ENCODE assay signal across 21 cellular contexts in the genomic region with DNA sequence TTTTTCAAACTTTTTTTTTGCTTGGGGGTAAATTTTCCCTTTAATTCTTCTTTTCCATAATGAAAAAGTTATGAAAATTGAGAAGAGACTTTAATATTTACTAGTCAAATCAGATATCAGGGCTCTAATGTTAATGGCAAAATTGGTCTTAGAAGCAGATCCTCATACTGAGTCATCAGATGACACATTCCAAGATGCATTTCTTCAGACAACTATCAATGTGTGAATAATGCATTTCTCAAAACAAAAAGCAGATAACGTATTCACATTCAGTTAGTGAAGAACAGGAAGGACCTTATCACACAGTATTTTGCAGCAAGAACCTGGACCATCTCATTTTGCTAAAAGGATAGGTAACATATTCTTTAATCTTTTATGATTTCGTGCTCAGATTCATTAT.
DNase-seq lines count a peak whose midpoint lies in the region; ATAC-seq, FAIRE-seq and TF ChIP-seq lines count a peak whose summit lies in the region.
"Had no signal": no experiment of that assay in that cellular context is flagged by ENCODE, and none has a peak within 500 bp of the region (broad histone marks: within the 10 kb centered on the region; RNA-seq: fewer than 3 reads in every experiment).

No MANE protein-coding gene starts in this region.

- no peak overlapping the region for H3K18ac ChIP-seq in mesenchymal stem cell (ENCODE audit: low read depth in 1 of 2, low read length in 2 of 2)

- H4K91ac ChIP-seq in mesenchymal stem cell (ENCODE audit: low read length) = no peak overlapping the region

- no peak for ATAC-seq in natural killer cell treated with Interleukin-12 subunit alpha and Interleukin-12 subunit beta and Interleukin-15 and Interleukin-18, amount 100 ng/mL, for 72 hours
- ATAC-seq in GM18520 (IDR thresholded peaks at IDR 0.05; ENCODE audit: unreplicated experiment) = no peak
- ATAC-seq: esophagus mucosa had no signal

- no peak overlapping the region for H3K4me3 ChIP-seq in choroid plexus epithelial cell (ENCODE audit: low read depth, low read length)
- no peak overlapping the region for H3K4me3 ChIP-seq in mesenchymal stem cell (ENCODE audit: insufficient read depth in 1 of 2, low read depth in 1 of 2, low read length in 2 of 2)
- H3K4me3 ChIP-seq: BLaER1, dorsolateral prefrontal cortex, smooth muscle cell had no signal

- no peak overlapping the region for H2BK15ac ChIP-seq in mesenchymal stem cell (ENCODE audit: low read depth, poor library complexity, severe bottlenecking)

- H3K36me3 Mint-ChIP-seq in natural killer cell treated with Interleukin-12 subunit alpha and Interleukin-12 subunit beta and Interleukin-15 and Interleukin-18, amount 100 ng/mL, for 72 hours = no peaks in the 10 kb centered on the region
- H3K36me3 Mint-ChIP-seq: brain had no signal

- no peak overlapping the region for H2AK5ac ChIP-seq in mesenchymal stem cell (ENCODE audit: low read length, severe bottlenecking)

- DNase-seq in GM03348 (ENCODE audit: low spot score) = peak; percentile 26
- DNase-seq in RCC 7860 (ENCODE audit: low spot score) = peak; percentile 24
- peak; percentile 59 for DNase-seq in choroid plexus epithelial cell (ENCODE audit: low read depth)
- DNase-seq in mesenchymal stem cell = peak; percentile 25
- no peak for DNase-seq in NCI-H1930 (lab: John Stamatoyannopoulos, UW)
- no peak for DNase-seq in iPS-NIHi7 (ENCODE audit: extremely low spot score)
- no peak for DNase-seq in natural killer cell treated with Interleukin-12 subunit alpha and Interleukin-12 subunit beta and Interleukin-15 and Interleukin-18, amount 100 ng/mL, for 72 hours (ENCODE audit: low spot score)
- DNase-seq: activated CD4-positive, CD25-positive, alpha-beta regulatory T cell; activated T-cell treated with anti-CD3 and anti-CD28 coated beads, Interleukin-2, amount 50 U/mL, for 48 hours; dorsolateral prefrontal cortex; GF-D8; NCI-H345; SHP77; substantia nigra had no signal

- H3K4me1 Mint-ChIP-seq in natural killer cell treated with Interleukin-12 subunit alpha and Interleukin-12 subunit beta and Interleukin-15 and Interleukin-18, amount 100 ng/mL, for 72 hours (ENCODE audit: low read depth in 2 of 2) = no peaks in the 10 kb centered on the region

- no peak overlapping the region for H3K4me2 ChIP-seq in mesenchymal stem cell (ENCODE audit: low read length, poor library complexity, severe bottlenecking)
- H3K4me2 ChIP-seq: BLaER1, smooth muscle cell had no signal

- H4K8ac ChIP-seq in mesenchymal stem cell (ENCODE audit: low read length) = no peak overlapping the region

- no peak overlapping the region for H2BK12ac ChIP-seq in mesenchymal stem cell (ENCODE audit: low read length in 2 of 2)

- H3K4ac ChIP-seq in mesenchymal stem cell (ENCODE audit: low read depth in 1 of 2, low read length in 2 of 2) = no peak overlapping the region

- no peaks in the 10 kb centered on the region for H3K27me3 Mint-ChIP-seq in natural killer cell treated with Interleukin-12 subunit alpha and Interleukin-12 subunit beta and Interleukin-15 and Interleukin-18, amount 100 ng/mL, for 72 hours
- H3K27me3 Mint-ChIP-seq: activated naive CD8-positive, alpha-beta T cell; brain; progenitor cell of endocrine pancreas had no signal

- no peaks in the 10 kb centered on the region for H3K27me3 ChIP-seq in mesenchymal stem cell (ENCODE audit: control insufficient read depth in 1 of 2, insufficient read depth in 1 of 2, low read length in 2 of 2)
- H3K27me3 ChIP-seq: BLaER1, dorsolateral prefrontal cortex had no signal

- no peak overlapping the region for H2BK5ac ChIP-seq in mesenchymal stem cell (ENCODE audit: low read depth, low read length, poor library complexity, severe bottlenecking)

- no peak for TF ChIP-seq CTCF in choroid plexus epithelial cell (conservative IDR thresholded peaks at IDR 0.05; ENCODE audit: low read depth, low read length)

- FAIRE-seq in RCC 7860 (lab: Jason Lieb, UNC) = no peak

- H3K27ac Mint-ChIP-seq in natural killer cell treated with Interleukin-12 subunit alpha and Interleukin-12 subunit beta and Interleukin-15 and Interleukin-18, amount 100 ng/mL, for 72 hours = no peak overlapping the region
- H3K27ac Mint-ChIP-seq: activated naive CD8-positive, alpha-beta T cell; brain; progenitor cell of endocrine pancreas had no signal

- H3K9me3 Mint-ChIP-seq in natural killer cell treated with Interleukin-12 subunit alpha and Interleukin-12 subunit beta and Interleukin-15 and Interleukin-18, amount 100 ng/mL, for 72 hours = no peaks in the 10 kb centered on the region

- H3K9ac ChIP-seq in mesenchymal stem cell (ENCODE audit: low read length) = no peak overlapping the region
- H3K9ac ChIP-seq: BLaER1 had no signal

- WGBS in mesenchymal stem cell = 0% methylated on average over 1 of the region's 2 CpGs

- H3K4me3 Mint-ChIP-seq in natural killer cell treated with Interleukin-12 subunit alpha and Interleukin-12 subunit beta and Interleukin-15 and Interleukin-18, amount 100 ng/mL, for 72 hours = no peak overlapping the region
- H3K4me3 Mint-ChIP-seq: activated naive CD8-positive, alpha-beta T cell; brain had no signal

- H3K27ac ChIP-seq in mesenchymal stem cell (ENCODE audit: low read length, poor library complexity, severe bottlenecking) = no peak overlapping the region
- H3K27ac ChIP-seq: BLaER1, dorsolateral prefrontal cortex had no signal

- no peak overlapping the region for H2AFZ ChIP-seq in mesenchymal stem cell (ENCODE audit: low read depth, low read length)

- peaks cover 8% of the 10 kb centered on the region for H3K79me1 ChIP-seq in mesenchymal stem cell (replicated peaks; ENCODE audit: low read length, poor library complexity, severe bottlenecking)

- H3K14ac ChIP-seq in mesenchymal stem cell (ENCODE audit: low read length in 2 of 2) = no peak overlapping the region

- no peak overlapping the region for H3K23ac ChIP-seq in mesenchymal stem cell (ENCODE audit: low read length in 2 of 2)

- H3K9me3 ChIP-seq in mesenchymal stem cell (ENCODE audit: control insufficient read depth, low read length) = no peaks in the 10 kb centered on the region
- H3K9me3 ChIP-seq: BLaER1 had no signal

- H3K36me3 ChIP-seq in mesenchymal stem cell (ENCODE audit: control insufficient read depth in 1 of 2, insufficient read depth in 2 of 2, low read depth in 1 of 2, low read length in 2 of 2) = no peaks in the 10 kb centered on the region
- H3K36me3 ChIP-seq: BLaER1 had no signal

- no peak overlapping the region for H2BK120ac ChIP-seq in mesenchymal stem cell (ENCODE audit: low read depth, low read length)

- no peaks in the 10 kb centered on the region for H3K4me1 ChIP-seq in mesenchymal stem cell (ENCODE audit: control insufficient read depth, insufficient read depth, low read depth, low read length)
- H3K4me1 ChIP-seq: BLaER1 had no signal

Comparison
In these comparisons a context has a peak if more than half of its experiments do, and no peak if none do; other contexts are left out.
1. DNase-seq: peak in GM03348 (single experiment), RCC 7860 (single experiment), choroid plexus epithelial cell (single experiment) and mesenchymal stem cell (single experiment); none in NCI-H1930 (0 of 2), iPS-NIHi7 (single experiment) and natural killer cell treated with Interleukin-12 subunit alpha and Interleukin-12 subunit beta and Interleukin-15 and Interleukin-18, amount 100 ng/mL, for 72 hours (single experiment).